23 cellular contexts compared by ENCODE assay signal in genomic region chr3:56309465-56309864, GRCh38.
"Had no signal": no experiment of that assay in that cellular context is flagged by ENCODE, and none has a peak within 500 bp of the region (broad histone marks: within the 10 kb centered on the region; RNA-seq: fewer than 3 reads in every experiment).

No MANE protein-coding gene starts in this region.

- H3K9me3 ChIP-seq: breast epithelium, colonic mucosa, esophagus squamous epithelium, gastrocnemius medialis, left ventricle myocardium inferior, ovary, prostate gland, right atrium auricular region, thyroid gland had no signal

- H3K36me3 ChIP-seq: breast epithelium, colonic mucosa, esophagus squamous epithelium, gastrocnemius medialis, left ventricle myocardium inferior, ovary, prostate gland, right atrium auricular region, thyroid gland had no signal

- H3K4me3 ChIP-seq: breast epithelium, colonic mucosa, esophagus squamous epithelium, gastrocnemius medialis, left ventricle myocardium inferior, ovary, prostate gland, right atrium auricular region, thyroid gland had no signal

- DNase-seq: activated B cell treated with CpG ODN at 0.5 μM for 24 hours; activated CD4-positive, alpha-beta T cell treated with anti-CD3 and anti-CD28 coated beads for 36 hours; activated CD4-positive, alpha-beta T cell treated with anti-CD3 and anti-CD28 coated beads, Interleukin-2, amount 50 U/mL, for 4 hours; activated CD8-positive, alpha-beta memory T cell treated with anti-CD3 and anti-CD28 coated beads for 24 hours; activated CD8-positive, alpha-beta memory T cell treated with anti-CD3 and anti-CD28 coated beads, Interleukin-2, amount 50 U/mL, for 4 hours; activated naive CD4-positive, alpha-beta T cell; activated T-cell treated with anti-CD3 and anti-CD28 coated beads, Interleukin-2, amount 50 U/mL, for 4 hours; colonic mucosa; esophagus squamous epithelium; gastrocnemius medialis; hippocampal formation; kidney glomerular epithelial cell; left ventricle myocardium inferior; midbrain; natural killer cell; ovary; stimulated activated CD4-positive, alpha-beta T cell treated with anti-CD3 and anti-CD28 coated beads, Interleukin-4, amount 100 ng/mL, for 24 hours; stimulated activated naive CD4-positive, alpha-beta T cell treated with Interleukin-2 at 50 U/mL for 16 hours; T-helper 9 cell; thyroid gland had no signal

- ATAC-seq: activated CD4-positive, alpha-beta T cell treated with anti-CD3 and anti-CD28 coated beads for 36 hours; activated T-cell treated with anti-CD3 and anti-CD28 coated beads, Interleukin-2, amount 50 U/mL, for 4 hours; gastrocnemius medialis; natural killer cell had no signal

- H3K27ac ChIP-seq: breast epithelium, colonic mucosa, esophagus squamous epithelium, gastrocnemius medialis, left ventricle myocardium inferior, ovary, prostate gland, right atrium auricular region, thyroid gland had no signal
